In genomic region chr1:230140221-230141001, GRCh38 we compare ENCODE assay signal across 12 cellular contexts.
DNase-seq lines count a peak whose midpoint lies in the region; ATAC-seq and TF ChIP-seq lines count a peak whose summit lies in the region.
"Had no signal": no experiment of that assay in that cellular context is flagged by ENCODE, and none has a peak within 500 bp of the region (broad histone marks: within the 10 kb centered on the region; RNA-seq: fewer than 3 reads in every experiment).

No MANE protein-coding gene starts in this region.

- ATAC-seq in sciatic nerve = peak; percentile 69
- no peak for ATAC-seq in HG03520 (IDR thresholded peaks at IDR 0.05; ENCODE audit: unreplicated experiment)
- ATAC-seq: stimulated activated memory B cell treated with anti-CD40 and anti-IgM and Interleukin-4, amounts not matched to agents 10 μg/mL and 1 μg/mL and 100 μg/mL, for 72 hours; T-cell had no signal

- intact Hi-C loops in sciatic nerve (cut with DNase I) = no loop called here

- DNase-seq in DMS53 (lab: John Stamatoyannopoulos, UW) (peak; percentile 18), DMS53 treated with DMSO at 0.1 percent for 48 hours (lab: John Stamatoyannopoulos, UW; ENCODE audit: unreplicated experiment) (no peak), SHP77 treated with DMSO at 0.1 percent for 48 hours (lab: John Stamatoyannopoulos, UW) (peak; percentile 10), fibroblast of villous mesenchyme (ENCODE audit: low read depth) (peak; percentile 81), sciatic nerve (ENCODE audit: low spot score) (no peak), cerebellar cortex (ENCODE audit: low spot score) (no peak), NCI-H1930 (lab: John Stamatoyannopoulos, UW) (no peak)
- DNase-seq: activated gamma-delta T cell treated with Interleukin-2 at 50 U/mL for 16 hours, Karpas-422, T-cell had no signal

- peak overlapping the region; percentile 2 for H3K4me3 ChIP-seq in fibroblast of villous mesenchyme (ENCODE audit: low read depth, low read length)

- TF ChIP-seq CTCF in fibroblast of villous mesenchyme (IDR thresholded peaks at IDR 0.05; ENCODE audit: insufficient read depth, low read depth, low read length) = no peak

Comparison
In these comparisons a context has a peak if more than half of its experiments do, and no peak if none do; other contexts are left out.
1. DNase-seq: peak in DMS53 (single experiment), SHP77 treated with DMSO at 0.1 percent for 48 hours (single experiment) and fibroblast of villous mesenchyme (single experiment); none in DMS53 treated with DMSO at 0.1 percent for 48 hours (single experiment), sciatic nerve (single experiment), cerebellar cortex (single experiment) and NCI-H1930 (0 of 2).